In the genomic region with DNA sequence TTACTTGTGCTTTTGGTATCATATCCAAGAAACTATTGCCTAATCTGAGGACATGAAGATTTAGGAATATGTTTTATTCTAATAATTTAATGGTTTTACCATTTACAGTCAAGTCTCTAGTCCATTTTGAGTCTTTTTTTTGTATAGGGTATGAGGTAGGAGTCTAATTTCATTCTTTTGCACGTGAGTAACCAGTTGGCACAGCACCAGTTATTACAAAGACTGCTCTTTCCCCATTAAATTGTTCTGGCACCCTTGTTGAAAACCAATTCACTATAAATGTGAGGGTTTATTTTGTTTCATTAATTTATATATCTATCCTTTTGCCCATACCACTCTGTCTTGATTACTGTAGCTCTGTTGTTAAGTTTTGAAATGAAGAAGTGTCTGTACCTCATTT, we compare ENCODE assay signal across 13 cellular contexts.
A peak's percentile ranks its signal among the peaks of the same experiment; 100 is the strongest.
DNase-seq lines count a peak whose midpoint lies in the region; ATAC-seq and TF ChIP-seq lines count a peak whose summit lies in the region.
"Had no signal": no experiment of that assay in that cellular context is flagged by ENCODE, and none has a peak within 500 bp of the region (broad histone marks: within the 10 kb centered on the region; RNA-seq: fewer than 3 reads in every experiment).

No MANE protein-coding gene starts in this region.

- in situ Hi-C loops in astrocyte of the spinal cord (cut with HindIII; ENCODE audit: low sequenced_read_pairs): no loop called here

- TF ChIP-seq CTCF in AG10803 (conservative IDR thresholded peaks at IDR 0.05; ENCODE audit: low read length) (no peak), astrocyte of the spinal cord (IDR thresholded peaks at IDR 0.05; ENCODE audit: low read depth, low read length) (no peak)

- peak; percentile 36 for DNase-seq in AG10803 (ENCODE audit: low read depth)
- peak; percentile 15 for DNase-seq in HCEC 1CT
- DNase-seq in astrocyte of the spinal cord (ENCODE audit: low read depth, low spot score): peak; percentile 19
- DNase-seq in fibroblast of peridontal ligament (ENCODE audit: extremely low read depth): peak; percentile 52
- DNase-seq: H7, NCI-H1436, NCI-H2029, NCI-H2171 treated with DMSO at 0.1 percent for 48 hours, NCI-H510A had no signal

- ATAC-seq in HG02678 (IDR thresholded peaks at IDR 0.05; ENCODE audit: unreplicated experiment): no peak
- ATAC-seq in HG03469 (IDR thresholded peaks at IDR 0.05; ENCODE audit: unreplicated experiment): no peak
- ATAC-seq in GM21381 (IDR thresholded peaks at IDR 0.05; ENCODE audit: unreplicated experiment): no peak

- H3K4me3 ChIP-seq in AG10803 (ENCODE audit: low read length): no peak overlapping the region
- H3K4me3 ChIP-seq in astrocyte of the spinal cord (ENCODE audit: low read depth, low read length): no peak overlapping the region
- H3K4me3 ChIP-seq: BLaER1 treated with 17β-estradiol and CSF1 and Interleukin-3, amounts not matched to agents 10 nM and 100 nM had no signal
